Comparison of ENCODE assay signal across 8 cellular contexts in the genomic region with DNA sequence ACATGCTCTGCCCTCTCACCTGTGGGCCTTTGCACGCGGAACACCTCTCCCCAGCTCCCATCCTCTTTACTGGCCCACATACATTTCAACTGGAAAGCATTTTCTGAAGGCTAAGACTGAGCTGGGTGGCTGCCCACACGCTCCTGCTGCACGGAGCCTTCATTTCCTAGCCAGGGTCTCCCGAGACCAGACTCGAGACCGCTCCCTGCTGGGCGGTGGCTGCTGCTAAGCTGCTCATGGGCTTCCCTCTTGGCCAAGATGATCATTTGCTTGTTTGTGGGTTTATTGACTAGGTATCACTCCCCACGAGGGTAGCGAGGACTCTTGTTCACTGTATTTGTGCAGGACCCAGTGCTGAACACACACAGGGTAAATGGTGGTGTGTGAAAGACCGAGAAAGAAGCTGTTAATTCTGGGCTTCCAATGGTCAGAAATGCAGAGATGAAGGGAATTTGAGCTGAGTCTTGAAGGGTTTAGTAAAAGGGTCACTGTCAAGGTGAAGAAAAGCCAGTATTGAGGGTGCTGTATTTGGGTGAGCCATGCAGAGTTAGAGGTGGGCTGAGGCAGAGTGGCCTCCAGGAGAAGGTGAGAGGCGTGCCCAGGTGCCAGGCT. TPM values are rescaled to one million over a fixed set of nuclear protein-coding genes. Genes with fewer than 3 reads are reported as not detected.
DNase-seq lines count a peak whose midpoint lies in the region; ATAC-seq, FAIRE-seq and TF ChIP-seq lines count a peak whose summit lies in the region.

No MANE protein-coding gene starts in this region.

- FAIRE-seq in frontal cortex (lab: Jason Lieb, UNC): no peak

- ATAC-seq in HG03378 (IDR thresholded peaks at IDR 0.05; ENCODE audit: unreplicated experiment): peak; percentile 44

- TF ChIP-seq POLR2A in Raji (IDR thresholded peaks at IDR 0.05; ENCODE audit: insufficient read depth, low read depth, low read length): peak; percentile 32; the same call in 1 of the 2 replicates

- peak overlapping the region; percentile 94 for H3K27ac ChIP-seq in substantia nigra (ENCODE audit: low read depth, low read length, poor library complexity, severe bottlenecking)

- DNase-seq in NCI-H345 (lab: John Stamatoyannopoulos, UW): peak; percentile 27
- DNase-seq in NCI-H345 treated with DMSO at 0.1 percent for 48 hours (lab: John Stamatoyannopoulos, UW; ENCODE audit: unreplicated experiment): no peak
- DNase-seq in activated gamma-delta T cell treated with anti-CD3 and anti-CD28 coated beads, Interleukin-2, amount 50 U/mL, for 16 hours (ENCODE audit: low read depth): peak; percentile 55
- DNase-seq in frontal cortex (ENCODE audit: low spot score in 2 of 2): peak; percentile 79 to 84
- peak in 52 of 56 donors; percentile 10 to 83 (median 60) for DNase-seq in nucleus accumbens (lab: John Stamatoyannopoulos, UW)
- peak in 46 of 49 donors; percentile 32 to 79 (median 62) for DNase-seq in substantia nigra (lab: John Stamatoyannopoulos, UW)

RNA-seq across cellular contexts. Expression of gene TRAPPC2L, which starts 0.9 kb away (rescaled TPM):
- total RNA-seq in frontal cortex: 26.5 TPM

RNA-seq across cellular contexts. Expression of gene GALNS, which starts 1.1 kb away (rescaled TPM):
- 5.7 TPM for total RNA-seq in frontal cortex

RNA-seq across cellular contexts. Expression of gene PABPN1L, which starts 8.6 kb away (rescaled TPM):
- not detected for total RNA-seq in frontal cortex

RNA-seq across cellular contexts. Expression of gene APRT, which starts 46.1 kb away (rescaled TPM):
- total RNA-seq in frontal cortex: 15.9 TPM

RNA-seq across cellular contexts. Expression of gene CDT1, which starts 54.2 kb away (rescaled TPM):
- 1.2 TPM for total RNA-seq in frontal cortex
